Comparison of ENCODE assay signal across 17 cellular contexts in genomic region chr12:96466939-96467751, GRCh38. TPM values are rescaled to one million over a fixed set of nuclear protein-coding genes. Genes with fewer than 3 reads are reported as not detected.
DNase-seq lines count a peak whose midpoint lies in the region; ATAC-seq, FAIRE-seq and TF ChIP-seq lines count a peak whose summit lies in the region.
"Had no signal": no experiment of that assay in that cellular context is flagged by ENCODE, and none has a peak within 500 bp of the region (broad histone marks: within the 10 kb centered on the region; RNA-seq: fewer than 3 reads in every experiment).

No MANE protein-coding gene starts in this region.

- H3K27ac ChIP-seq in foreskin keratinocyte: peak overlapping the region; percentile 25
- H3K27ac ChIP-seq: psoas muscle had no signal

- FAIRE-seq in H54 (lab: Jason Lieb, UNC): peak; percentile 89
- FAIRE-seq: GM12891 had no signal

- H3K4me3 ChIP-seq in lower leg skin (ENCODE audit: low read depth, poor library complexity, severe bottlenecking) (no peak overlapping the region), MG63 (no peak overlapping the region)
- H3K4me3 ChIP-seq: psoas muscle had no signal

- intact Hi-C loops in lower leg skin (cut with DNase I; ENCODE audit: low total_unique reads): no loop called here

- peaks cover 25% of the 10 kb centered on the region for H3K4me1 ChIP-seq in foreskin keratinocyte
- H3K4me1 ChIP-seq: psoas muscle had no signal

- peak; percentile 77 for DNase-seq in Caki2 (ENCODE audit: low read depth)
- no peak for DNase-seq in H54 (ENCODE audit: insufficient read length, low spot score)
- DNase-seq in RPMI7951 (ENCODE audit: low read depth): peak; percentile 64
- peak; percentile 93 to 94 for DNase-seq in foreskin keratinocyte
- no peak for DNase-seq in lower leg skin (ENCODE audit: low spot score in 2 of 2)
- no peak for DNase-seq in left lobe of liver (ENCODE audit: low spot score)
- no peak for DNase-seq in MG63
- DNase-seq: activated naive CD4-positive, alpha-beta T cell treated with anti-CD3 and anti-CD28 coated beads for 36 hours; AML-193; DMS153; effector memory CD4-positive, alpha-beta T cell; MM.1S; NCI-H2171; psoas muscle had no signal

- TF ChIP-seq POLR2A in H54 (IDR thresholded peaks at IDR 0.05; ENCODE audit: low read depth, low read length) (no peak), lower leg skin (IDR thresholded peaks at IDR 0.05) (no peak)

- 77 to 83% methylated on average over 3 of the region's 3 CpGs for WGBS in lower leg skin, 2 donors

- peak; percentile 81 for ATAC-seq in foreskin keratinocyte
- no peak for ATAC-seq in left lobe of liver
- ATAC-seq in HG02884 (IDR thresholded peaks at IDR 0.05; ENCODE audit: unreplicated experiment): no peak
- ATAC-seq: psoas muscle, WTC11 had no signal

- H3K36me3 ChIP-seq in MG63: no peaks in the 10 kb centered on the region

- TF ChIP-seq CTCF in foreskin keratinocyte (conservative IDR thresholded peaks at IDR 0.05) (no peak), lower leg skin (IDR thresholded peaks at IDR 0.05) (no peak)

- H3K27me3 ChIP-seq in foreskin keratinocyte (no peaks in the 10 kb centered on the region), MG63 (no peaks in the 10 kb centered on the region)

- in situ Hi-C loops in Caki2 (cut with HindIII; ENCODE audit: low pct_unique_long_range_greater_than_20kb, low sequenced_read_pairs): no loop called here

- no peaks in the 10 kb centered on the region; the same call in none of the 2 replicates for H3K9me3 ChIP-seq in MG63
- H3K9me3 ChIP-seq: psoas muscle had no signal

RNA-seq across cellular contexts. Expression of gene CFAP54, which starts 22.2 kb away (rescaled TPM):
- 1.0 and 6.7 TPM in 2 replicates for total RNA-seq in Caki2 (2014; rRNA removed; shearing (Covaris generic); ENCODE audit: low replicate concordance)
- total RNA-seq in RPMI7951 (2014; rRNA removed; shearing (Covaris generic)): 0.48 and 0.68 TPM in 2 replicates
- 0.78 and 0.85 TPM in 2 replicates for total RNA-seq in foreskin keratinocyte
- polyA plus RNA-seq in foreskin keratinocyte: 0.35 and 0.43 TPM in 2 replicates
- total RNA-seq in lower leg skin: under 1 TPM in 2 of 4 donors, not detected in 2; 0.04 to 0.59 TPM
- total RNA-seq in left lobe of liver: 0.13 TPM
- total RNA-seq in MG63 (2014; rRNA removed; shearing (Covaris generic); ENCODE audit: low replicate concordance): not detected in 2 replicates

Comparison
In these comparisons a context has a peak if more than half of its experiments do, and no peak if none do; other contexts are left out.
1. DNase-seq: peak in Caki2 (single experiment), RPMI7951 (single experiment) and foreskin keratinocyte (2 of 2); none in H54 (single experiment), lower leg skin (0 of 2), left lobe of liver (single experiment) and MG63 (single experiment).